Comparison of ENCODE assay signal across 16 cellular contexts in the genomic region with DNA sequence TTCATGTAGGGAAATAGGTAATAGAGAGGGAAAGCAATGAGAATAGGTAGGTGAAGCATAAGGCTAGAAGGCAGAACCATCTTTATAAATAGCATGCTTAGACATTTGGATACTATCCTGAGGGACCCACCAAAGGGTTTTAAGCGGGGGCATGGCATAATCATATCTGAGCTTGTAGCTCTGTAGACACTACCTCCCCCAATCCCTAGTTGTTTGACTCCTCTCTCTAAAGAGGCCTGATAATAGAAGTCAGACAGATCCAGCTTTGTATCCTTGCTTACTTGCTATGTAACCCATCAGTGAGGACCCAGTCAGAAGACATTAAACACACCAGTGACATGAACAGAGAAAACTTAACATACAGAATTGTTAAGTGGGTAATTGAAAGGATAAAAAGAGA.
"Had no signal": no experiment of that assay in that cellular context is flagged by ENCODE, and none has a peak within 500 bp of the region (broad histone marks: within the 10 kb centered on the region; RNA-seq: fewer than 3 reads in every experiment).

No MANE protein-coding gene starts in this region.

- ATAC-seq: activated CD8-positive, alpha-beta T cell treated with anti-CD3 and anti-CD28 coated beads, Interleukin-2, amount 10 ng/mL, durations not matched to agents 7 days and 5 days; body of pancreas had no signal

- H3K27ac Mint-ChIP-seq: activated CD8-positive, alpha-beta T cell treated with anti-CD3 and anti-CD28 coated beads, Interleukin-2, amount 10 ng/mL, durations not matched to agents 7 days and 5 days; activated naive CD4-positive, alpha-beta T cell treated with anti-CD3 and anti-CD28 coated beads, Interleukin-2, amount 10 ng/mL, durations not matched to agents 7 days and 5 days; nephron progenitor cell had no signal

- H3K4me3 Mint-ChIP-seq: activated CD8-positive, alpha-beta T cell treated with anti-CD3 and anti-CD28 coated beads, Interleukin-2, amount 10 ng/mL, durations not matched to agents 7 days and 5 days; activated naive CD4-positive, alpha-beta T cell treated with anti-CD3 and anti-CD28 coated beads, Interleukin-2, amount 10 ng/mL, durations not matched to agents 7 days and 5 days; central memory CD8-positive, alpha-beta T cell; nephron progenitor cell had no signal

- H3K27ac ChIP-seq: adrenal gland, body of pancreas, epithelial cell of prostate, left ventricle myocardium inferior, thyroid gland, uterus, WERI-Rb-1 had no signal

- H3K4me1 ChIP-seq: adrenal gland, body of pancreas, left ventricle myocardium inferior, thyroid gland, uterus had no signal

- H3K27me3 ChIP-seq: adrenal gland, body of pancreas, thyroid gland, uterus had no signal

- FAIRE-seq: kidney had no signal

- H3K4me1 Mint-ChIP-seq: activated naive CD4-positive, alpha-beta T cell treated with anti-CD3 and anti-CD28 coated beads, Interleukin-2, amount 10 ng/mL, durations not matched to agents 7 days and 5 days; nephron progenitor cell had no signal

- H3K36me3 ChIP-seq: adrenal gland, thyroid gland, uterus, WERI-Rb-1 had no signal

- DNase-seq: activated CD4-positive, alpha-beta T cell treated with anti-CD3 and anti-CD28 coated beads for 48 hours; activated CD8-positive, alpha-beta memory T cell treated with anti-CD3 and anti-CD28 coated beads, Interleukin-2, amount 50 U/mL, for 48 hours; activated CD8-positive, alpha-beta T cell treated with anti-CD3 and anti-CD28 coated beads, Interleukin-2, amount 10 ng/mL, durations not matched to agents 7 days and 5 days; activated naive CD4-positive, alpha-beta T cell treated with anti-CD3 and anti-CD28 coated beads, Interleukin-2, amount 10 ng/mL, durations not matched to agents 7 days and 5 days; adrenal gland; body of pancreas; cortex of kidney; effector memory CD4-positive, alpha-beta T cell; kidney; left ventricle myocardium inferior; nephron progenitor cell; thyroid gland; uterus; WERI-Rb-1 had no signal

- H3K9me3 ChIP-seq: adrenal gland, body of pancreas, thyroid gland, uterus had no signal

- H3K4me3 ChIP-seq: adrenal gland, body of pancreas, left ventricle myocardium inferior, thyroid gland, uterus had no signal

- H3K27me3 Mint-ChIP-seq: activated naive CD4-positive, alpha-beta T cell treated with anti-CD3 and anti-CD28 coated beads, Interleukin-2, amount 10 ng/mL, durations not matched to agents 7 days and 5 days; central memory CD8-positive, alpha-beta T cell had no signal
